9 cellular contexts compared by ENCODE assay signal in the genomic region with DNA sequence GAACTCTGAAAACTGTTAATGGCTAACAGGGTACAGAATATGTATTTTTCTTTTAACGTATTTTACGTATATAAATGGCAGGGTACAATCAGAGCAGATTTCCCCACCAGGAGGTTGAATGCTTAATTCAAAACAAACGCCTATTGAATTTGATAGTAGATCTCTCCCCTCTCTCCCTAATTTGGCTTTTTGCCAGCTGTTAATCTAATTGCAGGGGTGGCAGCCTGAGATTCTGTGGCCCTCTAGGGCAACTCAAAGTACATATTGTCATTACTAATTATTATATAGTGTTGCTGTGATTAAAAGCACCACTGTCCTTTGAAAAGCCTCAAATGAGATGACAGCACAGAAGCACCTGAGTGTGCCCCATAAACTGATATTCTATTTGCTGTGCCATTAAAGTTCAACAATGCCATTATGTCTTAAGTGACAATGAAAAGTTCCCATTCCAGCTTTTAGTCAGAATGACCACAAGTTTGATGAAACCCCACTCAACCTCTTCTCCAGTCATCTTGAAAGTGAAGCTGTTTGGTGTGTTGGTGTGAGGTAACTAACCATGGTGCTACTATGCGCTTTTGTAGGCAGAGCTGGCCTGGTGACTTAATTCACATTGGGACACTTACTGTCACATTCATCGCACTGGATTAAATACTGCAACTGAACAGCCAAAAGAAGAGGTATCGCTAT.
DNase-seq lines count a peak whose midpoint lies in the region; ATAC-seq, FAIRE-seq and TF ChIP-seq lines count a peak whose summit lies in the region.
"Had no signal": no experiment of that assay in that cellular context is flagged by ENCODE, and none has a peak within 500 bp of the region (broad histone marks: within the 10 kb centered on the region; RNA-seq: fewer than 3 reads in every experiment).

No MANE protein-coding gene starts in this region.

- H3K79me2 ChIP-seq in PC-9 (ENCODE audit: low read depth) = no peaks in the 10 kb centered on the region
- H3K79me2 ChIP-seq in osteoblast (ENCODE audit: insufficient read depth, low read length) = no peaks in the 10 kb centered on the region

- no peaks in the 10 kb centered on the region for H3K9me2 ChIP-seq in PC-9 (ENCODE audit: insufficient read depth)

- CTCF ChIA-PET in CD8-positive, alpha-beta memory T cell (lab: Charles Lee) = interaction anchor here (1.1 to 1.4 kb wide), 5 partner anchors 9 to 281 kb away, joined by 3 to 4 read pairs (median 3); no protein-coding TSS in a partner anchor
- CTCF ChIA-PET in PC-9 (lab: Charles Lee) = no interaction called here

- H3K27ac ChIP-seq in CD8-positive, alpha-beta memory T cell (ENCODE audit: low read depth, low read length) = peak overlapping the region; percentile 69
- H3K27ac ChIP-seq in PC-9 (peak overlapping the region; percentile 95), osteoblast (ENCODE audit: low read depth, low read length) (no peak overlapping the region)

- peaks cover 0 to 8% (median 2%) of the 10 kb centered on the region in 3 donors for H3K36me3 Mint-ChIP-seq in CD8-positive, alpha-beta memory T cell
- H3K36me3 Mint-ChIP-seq in endothelial cell (ENCODE audit: low read depth, unreplicated experiment) = no peaks in the 10 kb centered on the region

- BruUV-seq in PC-9 (replicated peaks; lab: Mats Ljungman, UMichigan) = no TSS peak

- ATAC-seq in GM18909 (IDR thresholded peaks at IDR 0.05; ENCODE audit: poor library complexity, unreplicated experiment) (peak; percentile 54), HG03139 (IDR thresholded peaks at IDR 0.05; ENCODE audit: unreplicated experiment) (peak; percentile 47)
- ATAC-seq: HCT116 had no signal

- peak overlapping the region; percentile 77 for H3K4me2 ChIP-seq in PC-9
- no peak overlapping the region for H3K4me2 ChIP-seq in osteoblast (ENCODE audit: insufficient read depth, low read length)

- H3K27ac Mint-ChIP-seq in CD8-positive, alpha-beta memory T cell = peak overlapping the region; percentile 84 to 99 (median 94)
- H3K27ac Mint-ChIP-seq in endothelial cell (ENCODE audit: unreplicated experiment) = no peak overlapping the region

- peaks cover 21% of the 10 kb centered on the region for H3F3A ChIP-seq in PC-9 (ENCODE audit: insufficient read depth, low read depth)

- H3K9me3 Mint-ChIP-seq in CD8-positive, alpha-beta memory T cell = no peaks in the 10 kb centered on the region
- no peaks in the 10 kb centered on the region for H3K9me3 Mint-ChIP-seq in endothelial cell (ENCODE audit: unreplicated experiment)

- POLR2A ChIA-PET in CD8-positive, alpha-beta memory T cell (lab: Charles Lee) = interaction anchor here (1.9 kb wide), 1 partner anchor 370 kb away, joined by 13 read pairs; a partner anchor contains a TSS
- POLR2A ChIA-PET in PC-9 (lab: Charles Lee; ENCODE audit: unreplicated experiment) = no interaction called here

- TF ChIP-seq CTCF in PC-9 (conservative IDR thresholded peaks at IDR 0.05) (no peak), osteoblast (IDR thresholded peaks at IDR 0.05; ENCODE audit: extremely low read depth, low read depth, low read length) (no peak), endothelial cell (IDR thresholded peaks at IDR 0.05; ENCODE audit: unreplicated experiment) (no peak)

- H3K9me3 ChIP-seq in CD8-positive, alpha-beta memory T cell (ENCODE audit: low read length) = no peaks in the 10 kb centered on the region
- H3K9me3 ChIP-seq in PC-9 (ENCODE audit: insufficient read depth, low read depth) = no peaks in the 10 kb centered on the region
- H3K9me3 ChIP-seq in osteoblast (ENCODE audit: low read depth, low read length) = no peaks in the 10 kb centered on the region

- no peak for TF ChIP-seq POLR2A in H54 (IDR thresholded peaks at IDR 0.05; ENCODE audit: low read depth, low read length)

- peak overlapping the region; percentile 63 to 87 (median 78) for H3K4me3 Mint-ChIP-seq in CD8-positive, alpha-beta memory T cell
- H3K4me3 Mint-ChIP-seq in endothelial cell (ENCODE audit: unreplicated experiment) = no peak overlapping the region

- H3K4me1 Mint-ChIP-seq in CD8-positive, alpha-beta memory T cell = peaks cover 41 to 61% (median 51%) of the 10 kb centered on the region in 3 donors
- peaks cover 6% of the 10 kb centered on the region for H3K4me1 Mint-ChIP-seq in endothelial cell (ENCODE audit: unreplicated experiment)

- no peaks in the 10 kb centered on the region for H3K36me3 ChIP-seq in CD8-positive, alpha-beta memory T cell (ENCODE audit: insufficient read depth, low read length)
- H3K36me3 ChIP-seq in PC-9 (ENCODE audit: low read depth) = no peaks in the 10 kb centered on the region
- H3K36me3 ChIP-seq in osteoblast (ENCODE audit: insufficient read depth, low read length) = no peaks in the 10 kb centered on the region

- peaks cover 0 to 3% of the 10 kb centered on the region in 2 donors for H3K27me3 Mint-ChIP-seq in CD8-positive, alpha-beta memory T cell
- peaks cover 3% of the 10 kb centered on the region for H3K27me3 Mint-ChIP-seq in endothelial cell (ENCODE audit: unreplicated experiment)

- peaks cover 32% of the 10 kb centered on the region for H3K4me1 ChIP-seq in CD8-positive, alpha-beta memory T cell (ENCODE audit: insufficient read depth, low read length)
- H3K4me1 ChIP-seq in PC-9 (replicated peaks; ENCODE audit: insufficient read depth) (peaks cover 31% of the 10 kb centered on the region), osteoblast (ENCODE audit: insufficient read depth, low read length) (peaks cover 8% of the 10 kb centered on the region)

- DNase-seq in CD8-positive, alpha-beta memory T cell = no peak
- DNase-seq in PC-9 (peak in 1 of 2 experiments; percentile 48), osteoblast (ENCODE audit: insufficient read length, low spot score, missing footprints) (no peak), H54 (ENCODE audit: insufficient read length, low spot score) (no peak), endothelial cell (ENCODE audit: low spot score) (no peak), kidney glomerular epithelial cell (lab: John Stamatoyannopoulos, UW) (no peak)

- intact Hi-C loops in PC-9 (cut with micrococcal nuclease; ENCODE audit: unreplicated experiment) = loop anchor here (2.0 kb wide), 1 partner anchor 48 kb away; no protein-coding TSS in a partner anchor

- H2AFZ ChIP-seq in PC-9 (peak overlapping the region; percentile 67), osteoblast (ENCODE audit: low read length) (peak overlapping the region; percentile 64)

- no peaks in the 10 kb centered on the region for H4K20me1 ChIP-seq in PC-9 (ENCODE audit: insufficient read depth)
- H4K20me1 ChIP-seq in osteoblast (ENCODE audit: insufficient read depth, low read length) = no peaks in the 10 kb centered on the region

- no peaks in the 10 kb centered on the region for H3K27me3 ChIP-seq in CD8-positive, alpha-beta memory T cell (ENCODE audit: insufficient read depth, low read length, poor library complexity, severe bottlenecking)
- no peaks in the 10 kb centered on the region for H3K27me3 ChIP-seq in PC-9 (ENCODE audit: insufficient read depth, low read depth)
- H3K27me3 ChIP-seq in osteoblast (ENCODE audit: insufficient read depth, low read length) = peaks cover 3% of the 10 kb centered on the region

- FAIRE-seq in H54 (lab: Jason Lieb, UNC) = no peak

- peak overlapping the region; percentile 39 for H3K4me3 ChIP-seq in CD8-positive, alpha-beta memory T cell (ENCODE audit: low read length)
- H3K4me3 ChIP-seq in PC-9 (peak overlapping the region; percentile 45), osteoblast (ENCODE audit: insufficient read depth, low read length) (no peak overlapping the region)
